In genomic region chr11:2694495-2694894, GRCh38 we compare ENCODE assay signal across 2 cellular contexts.
TF ChIP-seq lines count a peak whose summit lies in the region.

No MANE protein-coding gene starts in this region.

TF ChIP-seq in WTC11, 78 proteins besides CTCF, POLR2A, EP300 and RAD21:
- TF ChIP-seq CBFB (CRISPR knock-in tag; IDR thresholded peaks at IDR 0.05; ENCODE audit: low read depth) (no peak), AR (CRISPR knock-in tag; IDR thresholded peaks at IDR 0.05) (no peak), ZNF121 (CRISPR knock-in tag; IDR thresholded peaks at IDR 0.05) (no peak), ZNF396 (CRISPR knock-in tag; IDR thresholded peaks at IDR 0.05; ENCODE audit: borderline replicate concordance) (no peak), RORB (CRISPR knock-in tag; IDR thresholded peaks at IDR 0.05) (no peak), PRRX2 (CRISPR knock-in tag; IDR thresholded peaks at IDR 0.05) (no peak), STAT6 (CRISPR knock-in tag; conservative IDR thresholded peaks at IDR 0.05; ENCODE audit: low read depth) (no peak), KAT7 (CRISPR knock-in tag; IDR thresholded peaks at IDR 0.05; ENCODE audit: borderline replicate concordance) (no peak), ZNF416 (CRISPR knock-in tag; IDR thresholded peaks at IDR 0.05) (no peak)

TF ChIP-seq in HepG2, 621 proteins besides CTCF, POLR2A, EP300 and RAD21:
- TF ChIP-seq ARID2 (CRISPR knock-in tag; IDR thresholded peaks at IDR 0.05; ENCODE audit: borderline replicate concordance) (0 out of 2 replicates have a peak, but pooled peaks have one; percentile 20), ZNF331 (CRISPR knock-in tag; IDR thresholded peaks at IDR 0.05) (no peak), POLR2G (IDR thresholded peaks at IDR 0.05; ENCODE audit: low read depth, low read length) (peak; percentile 5; the same call in 1 of the 2 replicates), ZFAT (CRISPR knock-in tag; conservative IDR thresholded peaks at IDR 0.05) (no peak), EEA1 (CRISPR knock-in tag; IDR thresholded peaks at IDR 0.05; ENCODE audit: borderline replicate concordance) (no peak)
